1 cellular context compared by ENCODE assay signal in genomic region chr7:240887-241421, GRCh38.
TF ChIP-seq lines count a peak whose summit lies in the region.

No MANE protein-coding gene starts in this region.

TF ChIP-seq in HCT116, 20 proteins besides CTCF, POLR2A, EP300 and RAD21 (continued from another document):
- TF ChIP-seq POLR2AphosphoS5 (IDR thresholded peaks at IDR 0.05; ENCODE audit: low read depth, low read length) (no peak), ATF3 (IDR thresholded peaks at IDR 0.05) (no peak), SRF (IDR thresholded peaks at IDR 0.05; ENCODE audit: low read depth) (no peak), SP1 (IDR thresholded peaks at IDR 0.05; ENCODE audit: low read depth) (no peak), CBX3 (IDR thresholded peaks at IDR 0.05; ENCODE audit: low read depth) (no peak), JUND (IDR thresholded peaks at IDR 0.05) (no peak), ZNF274 (IDR thresholded peaks at IDR 0.05; ENCODE audit: low read depth, low read length) (no peak), TCF7L2 (IDR thresholded peaks at IDR 0.05; ENCODE audit: borderline replicate concordance, extremely low read depth, insufficient read depth, insufficient read length) (no peak), MAX (IDR thresholded peaks at IDR 0.05) (no peak), ZFX (IDR thresholded peaks at IDR 0.05) (no peak), EZH2phosphoT487 (IDR thresholded peaks at IDR 0.05; ENCODE audit: borderline replicate concordance) (no peak), CEBPB (IDR thresholded peaks at IDR 0.05; ENCODE audit: low read depth) (no peak), EZH2 (IDR thresholded peaks at IDR 0.05) (no peak), FOSL1 (IDR thresholded peaks at IDR 0.05; ENCODE audit: low read depth) (no peak), YY1 (IDR thresholded peaks at IDR 0.05; ENCODE audit: extremely low read depth, insufficient replicate concordance, low read depth, low read length) (no peak), ELF1 (IDR thresholded peaks at IDR 0.05; ENCODE audit: borderline replicate concordance, low read depth) (no peak), ZBTB33 (IDR thresholded peaks at IDR 0.05; ENCODE audit: extremely low read depth, insufficient replicate concordance, low read length) (no peak), REST (IDR thresholded peaks at IDR 0.05; ENCODE audit: low read depth) (no peak)
TF ChIP-seq in HCT116: peak in this region for 0.
